Comparison of ENCODE assay signal across 10 cellular contexts in the genomic region with DNA sequence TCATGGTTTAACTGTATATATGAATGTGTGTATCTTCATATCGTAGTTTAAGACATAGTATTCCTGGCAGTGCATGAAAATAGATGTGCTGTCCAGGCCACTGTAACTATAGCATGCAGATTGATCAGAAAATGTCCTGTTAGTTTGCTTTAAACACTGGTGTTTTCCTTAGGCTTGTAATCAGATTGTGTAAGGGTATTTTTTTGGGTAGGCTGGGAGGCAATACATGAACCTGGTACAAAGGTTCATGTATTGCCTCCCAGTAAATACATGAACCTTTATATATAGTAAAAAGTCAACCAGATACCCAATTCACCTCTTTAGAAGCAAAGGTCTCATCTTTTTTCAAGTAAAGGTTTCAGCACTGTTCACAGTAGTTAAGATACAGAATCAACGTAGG. TPM values are rescaled to one million over a fixed set of nuclear protein-coding genes. Genes with fewer than 3 reads are reported as not detected.
DNase-seq lines count a peak whose midpoint lies in the region; TF ChIP-seq lines count a peak whose summit lies in the region.
"Had no signal": no experiment of that assay in that cellular context is flagged by ENCODE, and none has a peak within 500 bp of the region (broad histone marks: within the 10 kb centered on the region; RNA-seq: fewer than 3 reads in every experiment).

No MANE protein-coding gene starts in this region.

- peak overlapping the region; percentile 99 for H3K4me3 ChIP-seq in kidney epithelial cell (ENCODE audit: low read depth, low read length)
- peak overlapping the region; percentile 73 for H3K4me3 ChIP-seq in suprapubic skin

- H3K9me3 Mint-ChIP-seq in activated T-cell treated with anti-CD3 and anti-CD28 coated beads, Interleukin-2, amount 50 U/mL, for 24 hours: no peaks in the 10 kb centered on the region
- H3K9me3 Mint-ChIP-seq in activated naive CD8-positive, alpha-beta T cell treated with anti-CD3 and anti-CD28 coated beads for 36 hours: peaks cover 1% of the 10 kb centered on the region

- H3K27me3 ChIP-seq in kidney epithelial cell (ENCODE audit: control insufficient read depth, insufficient read depth, low read length) (no peaks in the 10 kb centered on the region), suprapubic skin (no peaks in the 10 kb centered on the region)
- H3K27me3 ChIP-seq: thyroid gland had no signal

- H3K27me3 Mint-ChIP-seq in activated T-cell treated with anti-CD3 and anti-CD28 coated beads, Interleukin-2, amount 50 U/mL, for 24 hours: no peaks in the 10 kb centered on the region
- no peaks in the 10 kb centered on the region for H3K27me3 Mint-ChIP-seq in activated naive CD8-positive, alpha-beta T cell treated with anti-CD3 and anti-CD28 coated beads for 36 hours

- no peak for TF ChIP-seq CTCF in kidney epithelial cell (IDR thresholded peaks at IDR 0.05; ENCODE audit: insufficient read depth, low read length, poor library complexity, severe bottlenecking)
- TF ChIP-seq CTCF in suprapubic skin (IDR thresholded peaks at IDR 0.05): no peak

- H3K27ac ChIP-seq in suprapubic skin: no peak overlapping the region

- H3K36me3 Mint-ChIP-seq in activated T-cell treated with anti-CD3 and anti-CD28 coated beads, Interleukin-2, amount 50 U/mL, for 24 hours (ENCODE audit: low read depth): peaks cover 50% of the 10 kb centered on the region
- H3K36me3 Mint-ChIP-seq in activated naive CD8-positive, alpha-beta T cell treated with anti-CD3 and anti-CD28 coated beads for 36 hours: peaks cover 13% of the 10 kb centered on the region

- no peaks in the 10 kb centered on the region for H3K9me3 ChIP-seq in suprapubic skin
- H3K9me3 ChIP-seq: thyroid gland had no signal

- H3K36me3 ChIP-seq in kidney epithelial cell (ENCODE audit: control insufficient read depth, insufficient read depth, low read length) (no peaks in the 10 kb centered on the region), suprapubic skin (peaks cover 3% of the 10 kb centered on the region)

- 71% methylated on average over 2 of the region's 2 CpGs for WGBS in suprapubic skin

- H3K4me3 Mint-ChIP-seq in activated T-cell treated with anti-CD3 and anti-CD28 coated beads, Interleukin-2, amount 50 U/mL, for 24 hours: peak overlapping the region; percentile 100
- peak overlapping the region; percentile 96 for H3K4me3 Mint-ChIP-seq in activated naive CD8-positive, alpha-beta T cell treated with anti-CD3 and anti-CD28 coated beads for 36 hours

- peaks cover 60% of the 10 kb centered on the region for H3K4me1 Mint-ChIP-seq in activated T-cell treated with anti-CD3 and anti-CD28 coated beads, Interleukin-2, amount 50 U/mL, for 24 hours (ENCODE audit: low read depth)
- H3K4me1 Mint-ChIP-seq in activated naive CD8-positive, alpha-beta T cell treated with anti-CD3 and anti-CD28 coated beads for 36 hours: peaks cover 50% of the 10 kb centered on the region

- peaks cover 41% of the 10 kb centered on the region for H3K4me1 ChIP-seq in suprapubic skin

- TF ChIP-seq POLR2A in suprapubic skin (IDR thresholded peaks at IDR 0.05): no peak

- no peak for DNase-seq in activated T-cell treated with anti-CD3 and anti-CD28 coated beads, Interleukin-2, amount 50 U/mL, for 24 hours
- DNase-seq in activated T-cell treated with anti-CD3 and anti-CD28 coated beads, Interleukin-2, amount 50 U/mL, for 1 hour: no peak
- DNase-seq in activated naive CD8-positive, alpha-beta T cell treated with anti-CD3 and anti-CD28 coated beads for 36 hours: no peak
- DNase-seq in kidney epithelial cell (ENCODE audit: low read depth) (no peak), suprapubic skin (ENCODE audit: low spot score in 2 of 2) (no peak), anterior cingulate cortex (lab: John Stamatoyannopoulos, UW) (no peak), cerebellum (ENCODE audit: low spot score) (no peak)
- DNase-seq in activated effector memory CD4-positive, alpha-beta T cell treated with Interleukin-2 at 50 U/mL for 16 hours: no peak
- DNase-seq: NCI-H1417 treated with DMSO at 0.1 percent for 48 hours, thyroid gland had no signal

- H3K27ac Mint-ChIP-seq in activated T-cell treated with anti-CD3 and anti-CD28 coated beads, Interleukin-2, amount 50 U/mL, for 24 hours: peak overlapping the region; percentile 100
- peak overlapping the region; percentile 100 for H3K27ac Mint-ChIP-seq in activated naive CD8-positive, alpha-beta T cell treated with anti-CD3 and anti-CD28 coated beads for 36 hours

- no peak for TF ChIP-seq EP300 in suprapubic skin (IDR thresholded peaks at IDR 0.05)

RNA-seq across cellular contexts. Expression of gene COQ10B, which starts 1.6 kb away (rescaled TPM):
- 10 to 100 TPM; 18.9 to 19.5 TPM for total RNA-seq in activated naive CD8-positive, alpha-beta T cell treated with anti-CD3 and anti-CD28 coated beads for 36 hours
- total RNA-seq in kidney epithelial cell (24.2 and 26.4 TPM in 2 replicates), suprapubic skin (10 to 100 TPM; 19.7 to 30.5 (median 25.2) TPM), cerebellum (17.6 TPM)

RNA-seq across cellular contexts. Expression of gene SF3B1, which starts 20.1 kb away (rescaled TPM):
- total RNA-seq in activated naive CD8-positive, alpha-beta T cell treated with anti-CD3 and anti-CD28 coated beads for 36 hours: 100 to 1,000 TPM; 230 to 241 TPM
- total RNA-seq in kidney epithelial cell (141 and 148 TPM in 2 replicates), suprapubic skin (100 to 1,000 TPM; 216 to 894 (median 222) TPM), cerebellum (320 TPM)

RNA-seq across cellular contexts. Expression of gene HSPD1, which starts 44.7 kb away (rescaled TPM):
- 1,000 to 10,000 TPM; 1,356 to 1,376 TPM for total RNA-seq in activated naive CD8-positive, alpha-beta T cell treated with anti-CD3 and anti-CD28 coated beads for 36 hours
- total RNA-seq in kidney epithelial cell (204 and 237 TPM in 2 replicates), suprapubic skin (100 to 1,000 TPM in 3 of 4 donors, 10 to 100 TPM in 1; 86.9 to 148 (median 112) TPM), cerebellum (161 TPM)

RNA-seq across cellular contexts. Expression of gene HSPE1, which starts 45.3 kb away (rescaled TPM):
- 100 to 1,000 TPM; 485 to 487 TPM for total RNA-seq in activated naive CD8-positive, alpha-beta T cell treated with anti-CD3 and anti-CD28 coated beads for 36 hours
- 91.7 and 96.5 TPM in 2 replicates for total RNA-seq in kidney epithelial cell
- 10 to 100 TPM; 50.0 to 86.8 (median 75.9) TPM for total RNA-seq in suprapubic skin
- 54.3 TPM for total RNA-seq in cerebellum
